ENCODE assay signal across 7 cellular contexts in the genomic region with DNA sequence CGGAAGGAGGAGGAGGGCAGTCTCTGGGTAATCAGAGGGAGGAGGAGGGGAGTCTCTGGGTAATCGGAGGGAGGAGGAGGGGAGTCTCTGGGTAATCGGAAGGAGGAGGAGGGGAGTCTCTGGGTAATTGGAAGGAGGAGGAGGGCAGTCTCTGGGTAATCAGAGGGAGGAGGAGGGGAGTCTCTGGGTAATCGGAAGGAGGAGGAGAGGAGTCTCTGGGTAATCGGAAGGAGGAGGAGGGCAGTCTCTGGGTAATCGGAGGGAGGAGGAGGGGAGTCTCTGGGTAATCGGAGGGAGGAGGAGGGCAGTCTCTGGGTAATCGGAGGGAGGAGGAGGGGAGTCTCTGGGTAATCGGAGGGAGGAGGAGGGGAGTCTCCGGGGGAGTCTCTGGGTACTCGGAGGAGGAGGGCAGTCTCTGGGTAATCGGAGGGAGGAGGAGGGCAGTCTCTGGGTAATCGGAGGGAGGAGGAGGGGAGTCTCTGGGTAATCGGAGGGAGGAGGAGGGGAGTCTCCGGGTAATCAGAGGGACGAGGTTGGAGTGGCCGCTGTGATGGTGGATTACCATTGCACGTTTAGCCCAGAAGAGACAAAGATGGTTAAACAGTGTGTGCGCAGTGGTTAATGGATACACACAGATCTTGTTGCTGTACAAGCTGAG. TPM values are rescaled to one million over a fixed set of nuclear protein-coding genes. Genes with fewer than 3 reads are reported as not detected.
A peak's percentile ranks its signal among the peaks of the same experiment; 100 is the strongest.
DNase-seq lines count a peak whose midpoint lies in the region; TF ChIP-seq lines count a peak whose summit lies in the region.
"Not testable (repeated sequence)": the region's sequence is repeated elsewhere in the genome, so short reads cannot be mapped to it uniquely, and the experiment has no call there.

No MANE protein-coding gene starts in this region.

- H3K4me1 Mint-ChIP-seq in activated CD4-positive, alpha-beta T cell treated with anti-CD3 and anti-CD28 coated beads, Interleukin-2, amount 10 ng/mL, durations not matched to agents 7 days and 5 days, result not testable (repeated sequence)
- H3K4me1 Mint-ChIP-seq in neural crest cell, result peaks cover 15% of the 10 kb centered on the region

- TF ChIP-seq EP300 in stomach (IDR thresholded peaks at IDR 0.05), result not testable (repeated sequence)

- not testable (repeated sequence) for TF ChIP-seq POLR2A in stomach (IDR thresholded peaks at IDR 0.05)

- intact Hi-C loops in colonic mucosa (cut with DNase I); stomach (cut with DNase I; ENCODE audit: low total_unique reads): not testable (repeated sequence)

- CTCF ChIA-PET in activated CD4-positive, alpha-beta T cell treated with anti-CD3 and anti-CD28 coated beads, Interleukin-2, amount 10 ng/mL, durations not matched to agents 7 days and 5 days (lab: Charles Lee), result not testable (repeated sequence)

- not testable (repeated sequence) for H3K36me3 ChIP-seq in HUES48 (ENCODE audit: control insufficient read depth, insufficient read depth, low read length); colonic mucosa
- H3K36me3 ChIP-seq in stomach, result peaks cover 0 to 10% (median 10%) of the 10 kb centered on the region in 4 donors

- POLR2A ChIA-PET in activated CD4-positive, alpha-beta T cell treated with anti-CD3 and anti-CD28 coated beads, Interleukin-2, amount 10 ng/mL, durations not matched to agents 7 days and 5 days (lab: Charles Lee), result not testable (repeated sequence)

- H3K4me3 Mint-ChIP-seq in activated CD4-positive, alpha-beta T cell treated with anti-CD3 and anti-CD28 coated beads, Interleukin-2, amount 10 ng/mL, durations not matched to agents 7 days and 5 days; neural crest cell: not testable (repeated sequence)

- not testable (repeated sequence) for H3K27me3 Mint-ChIP-seq in activated CD4-positive, alpha-beta T cell treated with anti-CD3 and anti-CD28 coated beads, Interleukin-2, amount 10 ng/mL, durations not matched to agents 7 days and 5 days; neural crest cell (ENCODE audit: low read depth)

- not testable (repeated sequence) for H3K36me3 Mint-ChIP-seq in activated CD4-positive, alpha-beta T cell treated with anti-CD3 and anti-CD28 coated beads, Interleukin-2, amount 10 ng/mL, durations not matched to agents 7 days and 5 days (ENCODE audit: low read depth); neural crest cell (ENCODE audit: low read depth)

- not testable (repeated sequence) for H3K9me3 ChIP-seq in HUES48 (ENCODE audit: control insufficient read depth, insufficient read depth, low read length); colonic mucosa; stomach

- H3K4me1 ChIP-seq in HUES48 (ENCODE audit: control insufficient read depth, insufficient read depth, low read length) (peaks cover 19% of the 10 kb centered on the region), stomach (peaks cover 13 to 24% (median 16%) of the 10 kb centered on the region in 4 donors)
- not testable (repeated sequence) for H3K4me1 ChIP-seq in colonic mucosa

- not testable (repeated sequence) for H3K9me3 Mint-ChIP-seq in activated CD4-positive, alpha-beta T cell treated with anti-CD3 and anti-CD28 coated beads, Interleukin-2, amount 10 ng/mL, durations not matched to agents 7 days and 5 days; neural crest cell

- H3K27ac ChIP-seq in HUES48 (ENCODE audit: low read depth, low read length) (peak overlapping the region; percentile 14), colonic mucosa (peak overlapping the region; percentile 71), stomach (peak overlapping the region; percentile 65 to 82 (median 74))

- DNase-seq in activated CD4-positive, alpha-beta T cell treated with anti-CD3 and anti-CD28 coated beads, Interleukin-2, amount 10 ng/mL, durations not matched to agents 7 days and 5 days; colonic mucosa; neural crest cell (ENCODE audit: low read depth, low spot score); stomach: not testable (repeated sequence)
- DNase-seq in fibroblast of peridontal ligament (ENCODE audit: extremely low read depth), result peak; percentile 44
- peak; percentile 69 for DNase-seq in kidney glomerular epithelial cell (lab: John Stamatoyannopoulos, UW)

- peak overlapping the region; percentile 46 for H3K27ac Mint-ChIP-seq in activated CD4-positive, alpha-beta T cell treated with anti-CD3 and anti-CD28 coated beads, Interleukin-2, amount 10 ng/mL, durations not matched to agents 7 days and 5 days
- H3K27ac Mint-ChIP-seq in neural crest cell (ENCODE audit: unreplicated experiment), result peak overlapping the region; percentile 14

- 21 to 29% (median 23%) methylated on average over 16 to 19 of the region's 19 CpGs for WGBS in stomach, 5 donors

- TF ChIP-seq CTCF in colonic mucosa (IDR thresholded peaks at IDR 0.05); neural crest cell (conservative IDR thresholded peaks at IDR 0.05); stomach (IDR thresholded peaks at IDR 0.05): not testable (repeated sequence)

- not testable (repeated sequence) for H3K4me3 ChIP-seq in HUES48 (ENCODE audit: low read depth, low read length); colonic mucosa
- peak overlapping the region; percentile 10 to 32 (median 28) for H3K4me3 ChIP-seq in stomach

- H3K9ac ChIP-seq in HUES48 (ENCODE audit: low read depth, low read length), result not testable (repeated sequence)
- peak overlapping the region in 1 of 2 donors; percentile 67 for H3K9ac ChIP-seq in colonic mucosa (ENCODE audit: low read depth in 2 of 2, low read length in 2 of 2)

- H3K27me3 ChIP-seq in HUES48 (ENCODE audit: control insufficient read depth, insufficient read depth, low read length); colonic mucosa; stomach: not testable (repeated sequence)

RNA-seq across cellular contexts. Expression of a gene that starts 19.1 kb away (rescaled TPM):
- total RNA-seq in activated CD4-positive, alpha-beta T cell treated with anti-CD3 and anti-CD28 coated beads, Interleukin-2, amount 10 ng/mL, durations not matched to agents 7 days and 5 days, result 10 to 100 TPM; 22.7 to 25.2 TPM
- 10 to 100 TPM; 20.6 to 27.6 TPM for total RNA-seq in colonic mucosa
- 51.2 and 52.4 TPM in 2 replicates for total RNA-seq in neural crest cell
- 100 to 1,000 TPM in 2 of 5 donors, 10 to 100 TPM in 3; 16.5 to 264 (median 59.0) TPM for total RNA-seq in stomach
- 10 to 100 TPM; 11.6 to 24.3 (median 22.3) TPM for polyA plus RNA-seq in stomach

RNA-seq across cellular contexts. Expression of a gene that starts 27.3 kb away (rescaled TPM):
- total RNA-seq in activated CD4-positive, alpha-beta T cell treated with anti-CD3 and anti-CD28 coated beads, Interleukin-2, amount 10 ng/mL, durations not matched to agents 7 days and 5 days, result 10 to 100 TPM; 88.2 to 94.2 TPM
- total RNA-seq in colonic mucosa (100 to 1,000 TPM; 121 to 129 TPM), neural crest cell (not detected in 2 replicates), stomach (100 to 1,000 TPM in 1 of 5 donors, 10 to 100 TPM in 3, 1 to 10 TPM in 1; 5.7 to 208 (median 40.2) TPM)
- 10 to 100 TPM in 2 of 3 donors, 1 to 10 TPM in 1; 9.8 to 37.6 (median 12.8) TPM for polyA plus RNA-seq in stomach

RNA-seq across cellular contexts. Expression of a gene that starts 37.9 kb away (rescaled TPM):
- total RNA-seq in activated CD4-positive, alpha-beta T cell treated with anti-CD3 and anti-CD28 coated beads, Interleukin-2, amount 10 ng/mL, durations not matched to agents 7 days and 5 days, result 10 to 100 TPM; 90.6 to 99.5 TPM
- total RNA-seq in colonic mucosa (100 to 1,000 TPM; 106 to 140 TPM), neural crest cell (69.2 and 71.1 TPM in 2 replicates), stomach (100 to 1,000 TPM in 4 of 5 donors, 10 to 100 TPM in 1; 61.3 to 260 (median 137) TPM)
- 100 to 1,000 TPM in 2 of 3 donors, 10 to 100 TPM in 1; 95.3 to 149 (median 106) TPM for polyA plus RNA-seq in stomach

RNA-seq across cellular contexts. Expression of a gene that starts 54.4 kb away (rescaled TPM):
- total RNA-seq in activated CD4-positive, alpha-beta T cell treated with anti-CD3 and anti-CD28 coated beads, Interleukin-2, amount 10 ng/mL, durations not matched to agents 7 days and 5 days, result 100 to 1,000 TPM; 226 to 255 TPM
- total RNA-seq in colonic mucosa (100 to 1,000 TPM in 1 of 2 donors, 10 to 100 TPM in 1; 91.4 to 177 TPM), neural crest cell (14.5 and 15.9 TPM in 2 replicates), stomach (100 to 1,000 TPM in 3 of 5 donors, 10 to 100 TPM in 2; 11.4 to 325 (median 110) TPM)
- 100 to 1,000 TPM; 110 to 227 (median 164) TPM for polyA plus RNA-seq in stomach

Comparison
In these comparisons a context has a peak if more than half of its experiments do, and no peak if none do; other contexts are left out.
1. H3K27ac ChIP-seq: peak in every context shown above with its lines; median percentile 74 in stomach; 71 in colonic mucosa; 14 in HUES48.